Comparison of ENCODE assay signal across 34 cellular contexts in genomic region chr21:15840406-15840805, GRCh38.
"Had no signal": no experiment of that assay in that cellular context is flagged by ENCODE, and none has a peak within 500 bp of the region (broad histone marks: within the 10 kb centered on the region; RNA-seq: fewer than 3 reads in every experiment).

No MANE protein-coding gene starts in this region.

- H3K36me3 Mint-ChIP-seq: activated naive CD8-positive, alpha-beta T cell treated with anti-CD3 and anti-CD28 coated beads for 36 hours had no signal

- H3K27ac ChIP-seq: adrenal gland, body of pancreas, breast epithelium, cardiac muscle cell, colonic mucosa, esophagus squamous epithelium, gastroesophageal sphincter, WERI-Rb-1 had no signal

- H3K4me3 Mint-ChIP-seq: activated B cell treated with CpG ODN at 0.5 μM for 24 hours; activated CD8-positive, alpha-beta T cell treated with anti-CD3 and anti-CD28 coated beads for 36 hours; activated naive CD4-positive, alpha-beta T cell treated with anti-CD3 and anti-CD28 coated beads for 36 hours; activated naive CD4-positive, alpha-beta T cell treated with anti-CD3 and anti-CD28 coated beads, Interleukin-2, amount 50 U/mL, for 24 hours; activated naive CD8-positive, alpha-beta T cell treated with anti-CD3 and anti-CD28 coated beads for 36 hours; activated naive CD8-positive, alpha-beta T cell treated with anti-CD3 and anti-CD28 coated beads, Interleukin-2, amount 50 U/mL, for 24 hours; activated T-helper 1 cell treated with anti-CD3 and anti-CD28 coated beads, Interleukin-12 subunit alpha, Interleukin-12 subunit beta, Interleukin-2, Interleukin-4 antibody, amounts not matched to agents 30 ng/mL and 10 ng/mL and 1 ng/mL, durations not matched to agents 14 hours and 24 hours and 36 hours; T-helper 17 cell; T-helper 2 cell treated with Interferon-gamma antibody and Interleukin-4, amounts not matched to agents 5 μg/mL and 100 μg/mL, for 36 hours had no signal

- H3K9me3 ChIP-seq: adrenal gland, body of pancreas, breast epithelium, colonic mucosa, esophagus squamous epithelium, gastroesophageal sphincter had no signal

- H3K4me1 Mint-ChIP-seq: activated B cell treated with CpG ODN at 0.5 μM for 24 hours; activated naive CD8-positive, alpha-beta T cell treated with anti-CD3 and anti-CD28 coated beads for 36 hours; activated naive CD8-positive, alpha-beta T cell treated with anti-CD3 and anti-CD28 coated beads, Interleukin-2, amount 50 U/mL, for 24 hours had no signal

- ATAC-seq: activated CD4-positive, CD25-positive, alpha-beta regulatory T cell treated with anti-CD3 and anti-CD28 coated beads, Interleukin-2, amount 50 U/mL, for 24 hours; activated CD8-positive, alpha-beta T cell treated with anti-CD3 and anti-CD28 coated beads for 36 hours; activated naive CD8-positive, alpha-beta T cell treated with anti-CD3 and anti-CD28 coated beads, Interleukin-2, amount 50 U/mL, for 24 hours; body of pancreas; gastroesophageal sphincter; T-helper 17 cell had no signal

- H3K27me3 ChIP-seq: adrenal gland, body of pancreas, breast epithelium, cardiac muscle cell, colonic mucosa, esophagus squamous epithelium, gastroesophageal sphincter had no signal

- H3K27ac Mint-ChIP-seq: activated B cell treated with CpG ODN at 0.5 μM for 24 hours; activated CD8-positive, alpha-beta T cell treated with anti-CD3 and anti-CD28 coated beads for 36 hours; activated naive CD4-positive, alpha-beta T cell treated with anti-CD3 and anti-CD28 coated beads for 36 hours; activated naive CD4-positive, alpha-beta T cell treated with anti-CD3 and anti-CD28 coated beads, Interleukin-2, amount 50 U/mL, for 24 hours; activated naive CD8-positive, alpha-beta T cell treated with anti-CD3 and anti-CD28 coated beads for 36 hours; activated naive CD8-positive, alpha-beta T cell treated with anti-CD3 and anti-CD28 coated beads, Interleukin-2, amount 50 U/mL, for 24 hours; activated T-helper 1 cell treated with anti-CD3 and anti-CD28 coated beads, Interleukin-12 subunit alpha, Interleukin-12 subunit beta, Interleukin-2, Interleukin-4 antibody, amounts not matched to agents 30 ng/mL and 10 ng/mL and 1 ng/mL, durations not matched to agents 14 hours and 24 hours and 36 hours; activated T-helper 2 cell treated with anti-CD3 and anti-CD28 coated beads, Interferon-gamma antibody, Interleukin-2, Interleukin-4, amounts not matched to agents 10 μg/mL and 5 μg/mL and 100 μg/mL, durations not matched to agents 14 hours and 24 hours and 36 hours; T-helper 17 cell; T-helper 2 cell treated with Interferon-gamma antibody and Interleukin-4, amounts not matched to agents 5 μg/mL and 100 μg/mL, for 36 hours had no signal

- H3K4me3 ChIP-seq: adrenal gland, body of pancreas, breast epithelium, cardiac muscle cell, colonic mucosa, esophagus squamous epithelium, gastroesophageal sphincter had no signal

- H3K36me3 ChIP-seq: adrenal gland, breast epithelium, colonic mucosa, WERI-Rb-1 had no signal

- H3K4me1 ChIP-seq: body of pancreas, breast epithelium, colonic mucosa had no signal

- DNase-seq: activated B cell treated with CpG ODN at 0.5 μM for 24 hours; activated CD4-positive, alpha-beta T cell treated with anti-CD3 and anti-CD28 coated beads for 48 hours; activated CD4-positive, alpha-beta T cell treated with anti-CD3 and anti-CD28 coated beads, Interleukin-2, amount 50 U/mL, for 1 hour; activated CD4-positive, alpha-beta T cell treated with anti-CD3 and anti-CD28 coated beads, Interleukin-2, amount 50 U/mL, for 48 hours; activated CD8-positive, alpha-beta memory T cell treated with anti-CD3 and anti-CD28 coated beads for 24 hours; activated CD8-positive, alpha-beta T cell treated with anti-CD3 and anti-CD28 coated beads for 36 hours; activated effector memory CD4-positive, alpha-beta T cell treated with anti-CD3 and anti-CD28 coated beads, Interleukin-2, amount 50 U/mL, for 16 hours; activated naive CD4-positive, alpha-beta T cell treated with anti-CD3 and anti-CD28 coated beads for 36 hours; activated naive CD8-positive, alpha-beta T cell treated with anti-CD3 and anti-CD28 coated beads for 36 hours; activated naive CD8-positive, alpha-beta T cell treated with anti-CD3 and anti-CD28 coated beads, Interleukin-2, amount 50 U/mL, for 24 hours; activated T-cell treated with anti-CD3 and anti-CD28 coated beads, Interleukin-2, amount 50 U/mL, for 48 hours; adrenal gland; amygdala; aorta; body of pancreas; central memory CD4-positive, alpha-beta T cell; cerebellar nuclear complex; colonic mucosa; effector CD8-positive, alpha-beta T cell; esophagus squamous epithelium; foreskin melanocyte; head of caudate nucleus; T-helper 1 cell; T-helper 17 cell; T1000; WERI-Rb-1 had no signal

- H3K9me3 Mint-ChIP-seq: activated B cell treated with CpG ODN at 0.5 μM for 24 hours; activated CD8-positive, alpha-beta T cell treated with anti-CD3 and anti-CD28 coated beads for 36 hours; activated naive CD4-positive, alpha-beta T cell treated with anti-CD3 and anti-CD28 coated beads for 36 hours; activated naive CD4-positive, alpha-beta T cell treated with anti-CD3 and anti-CD28 coated beads, Interleukin-2, amount 50 U/mL, for 24 hours; activated naive CD8-positive, alpha-beta T cell treated with anti-CD3 and anti-CD28 coated beads for 36 hours; activated naive CD8-positive, alpha-beta T cell treated with anti-CD3 and anti-CD28 coated beads, Interleukin-2, amount 50 U/mL, for 24 hours; activated T-helper 1 cell treated with anti-CD3 and anti-CD28 coated beads, Interleukin-12 subunit alpha, Interleukin-12 subunit beta, Interleukin-2, Interleukin-4 antibody, amounts not matched to agents 30 ng/mL and 10 ng/mL and 1 ng/mL, durations not matched to agents 14 hours and 24 hours and 36 hours; activated T-helper 2 cell treated with anti-CD3 and anti-CD28 coated beads, Interferon-gamma antibody, Interleukin-2, Interleukin-4, amounts not matched to agents 10 μg/mL and 5 μg/mL and 100 μg/mL, durations not matched to agents 14 hours and 24 hours and 36 hours; T-helper 2 cell treated with Interferon-gamma antibody and Interleukin-4, amounts not matched to agents 5 μg/mL and 100 μg/mL, for 36 hours had no signal

- H3K27me3 Mint-ChIP-seq: activated B cell treated with CpG ODN at 0.5 μM for 24 hours; activated CD8-positive, alpha-beta T cell treated with anti-CD3 and anti-CD28 coated beads for 36 hours; activated naive CD4-positive, alpha-beta T cell treated with anti-CD3 and anti-CD28 coated beads, Interleukin-2, amount 50 U/mL, for 24 hours; activated naive CD8-positive, alpha-beta T cell treated with anti-CD3 and anti-CD28 coated beads for 36 hours; activated naive CD8-positive, alpha-beta T cell treated with anti-CD3 and anti-CD28 coated beads, Interleukin-2, amount 50 U/mL, for 24 hours; T-helper 17 cell had no signal
